Comparison of ENCODE assay signal across 8 cellular contexts in genomic region chr1:227316941-227317540, GRCh38. TPM values are rescaled to one million over a fixed set of nuclear protein-coding genes. Genes with fewer than 3 reads are reported as not detected.
DNase-seq lines count a peak whose midpoint lies in the region; FAIRE-seq and TF ChIP-seq lines count a peak whose summit lies in the region.

No MANE protein-coding gene starts in this region.

- H2AFZ ChIP-seq in mesenchymal stem cell (ENCODE audit: low read depth, low read length), result no peak overlapping the region

- H3K4ac ChIP-seq in mesenchymal stem cell (ENCODE audit: low read depth in 1 of 2, low read length in 2 of 2), result no peak overlapping the region

- H3K36me3 Mint-ChIP-seq in Calu3 (ENCODE audit: insufficient read depth, unreplicated experiment), result peaks cover 56% of the 10 kb centered on the region

- no peak overlapping the region for H3K18ac ChIP-seq in mesenchymal stem cell (ENCODE audit: low read depth in 1 of 2, low read length in 2 of 2)

- H3K4me2 ChIP-seq in mesenchymal stem cell (ENCODE audit: low read length, poor library complexity, severe bottlenecking), result peak overlapping the region; percentile 74

- TF ChIP-seq POLR2A in NB4 (IDR thresholded peaks at IDR 0.05; ENCODE audit: extremely low read depth, insufficient read length) (no peak), GM12892 (IDR thresholded peaks at IDR 0.05; ENCODE audit: low read depth, low read length) (no peak)

- no peaks in the 10 kb centered on the region for H3K27me3 Mint-ChIP-seq in Calu3 (ENCODE audit: unreplicated experiment)

- H3K14ac ChIP-seq in mesenchymal stem cell (ENCODE audit: low read length in 2 of 2), result no peak overlapping the region

- H4K8ac ChIP-seq in mesenchymal stem cell (ENCODE audit: low read length), result no peak overlapping the region

- no peak overlapping the region for H2BK15ac ChIP-seq in mesenchymal stem cell (ENCODE audit: low read depth, poor library complexity, severe bottlenecking)

- intact Hi-C loops in Calu3 (cut with micrococcal nuclease; ENCODE audit: unreplicated experiment), result loop anchor here (2.0 to 10.0 kb wide), 3 partner anchors 54 to 182 kb away; no protein-coding TSS in a partner anchor

- H2BK120ac ChIP-seq in mesenchymal stem cell (ENCODE audit: low read depth, low read length), result no peak overlapping the region

- TSS peak; percentile 44 for BruUV-seq in Calu3 (replicated peaks; lab: Mats Ljungman, UMichigan)

- TF ChIP-seq CTCF in Calu3 (IDR thresholded peaks at IDR 0.05; ENCODE audit: unreplicated experiment) (no peak), NB4 (IDR thresholded peaks at IDR 0.05; ENCODE audit: low read depth, low read length) (no peak)

- no peak overlapping the region for H2AK5ac ChIP-seq in mesenchymal stem cell (ENCODE audit: low read length, severe bottlenecking)

- WGBS in mesenchymal stem cell, result 0% methylated on average over 2 of the region's 8 CpGs
- 6% methylated on average over 8 of the region's 8 CpGs for WGBS in urinary bladder

- H3K27ac ChIP-seq in caudate nucleus (ENCODE audit: low read depth, low read length), result peak overlapping the region; percentile 98
- no peak overlapping the region for H3K27ac ChIP-seq in mesenchymal stem cell (ENCODE audit: low read length, poor library complexity, severe bottlenecking)
- no peak overlapping the region for H3K27ac ChIP-seq in urinary bladder (ENCODE audit: low read depth)

- no peak overlapping the region for H2BK5ac ChIP-seq in mesenchymal stem cell (ENCODE audit: low read depth, low read length, poor library complexity, severe bottlenecking)

- FAIRE-seq in GM12892 (lab: Jason Lieb, UNC), result no peak

- no peaks in the 10 kb centered on the region for H3K79me1 ChIP-seq in mesenchymal stem cell (replicated peaks; ENCODE audit: low read length, poor library complexity, severe bottlenecking)

- CTCF ChIA-PET in Calu3 (lab: Charles Lee), result no interaction called here

- peak overlapping the region; percentile 89 for H3K9ac ChIP-seq in mesenchymal stem cell (ENCODE audit: low read length)

- DNase-seq in Calu3 (no peak), NB4 (ENCODE audit: low read depth) (peak; percentile 30), caudate nucleus (lab: John Stamatoyannopoulos, UW) (peak in 2 of 61 donors; percentile 5 to 6), mesenchymal stem cell (peak; percentile 51), GM12892 (ENCODE audit: insufficient read length) (no peak), NCI-H774 (lab: John Stamatoyannopoulos, UW) (no peak)
- DNase-seq in effector CD8-positive, alpha-beta T cell (lab: John Stamatoyannopoulos, UW), result no peak

- no peak overlapping the region for H4K91ac ChIP-seq in mesenchymal stem cell (ENCODE audit: low read length)

- no peak overlapping the region for H3K23ac ChIP-seq in mesenchymal stem cell (ENCODE audit: low read length in 2 of 2)

- H3K4me1 ChIP-seq in mesenchymal stem cell (ENCODE audit: control insufficient read depth, insufficient read depth, low read depth, low read length) (peaks cover 9% of the 10 kb centered on the region), urinary bladder (ENCODE audit: insufficient read depth) (peaks cover 2% of the 10 kb centered on the region)

- no peaks in the 10 kb centered on the region for H3K9me3 Mint-ChIP-seq in Calu3 (ENCODE audit: low read depth, unreplicated experiment)

- H2BK12ac ChIP-seq in mesenchymal stem cell (ENCODE audit: low read length in 2 of 2), result no peak overlapping the region

- no peaks in the 10 kb centered on the region for H3K27me3 ChIP-seq in mesenchymal stem cell (ENCODE audit: control insufficient read depth in 1 of 2, insufficient read depth in 1 of 2, low read length in 2 of 2)

- no peaks in the 10 kb centered on the region for H3K9me3 ChIP-seq in mesenchymal stem cell (ENCODE audit: control insufficient read depth, low read length)

- H3K36me3 ChIP-seq in mesenchymal stem cell (ENCODE audit: control insufficient read depth in 1 of 2, insufficient read depth in 2 of 2, low read depth in 1 of 2, low read length in 2 of 2) (peaks cover 0 to 4% of the 10 kb centered on the region in 2 experiments), urinary bladder (ENCODE audit: insufficient read depth) (no peaks in the 10 kb centered on the region)

- H3K4me3 Mint-ChIP-seq in Calu3 (ENCODE audit: low read depth, unreplicated experiment), result peak overlapping the region; percentile 91

- H3K4me1 Mint-ChIP-seq in Calu3 (ENCODE audit: low read depth, unreplicated experiment), result peaks cover 52% of the 10 kb centered on the region

- H3K4me3 ChIP-seq in NB4 (ENCODE audit: low read depth, low read length) (peak overlapping the region; percentile 79), mesenchymal stem cell (ENCODE audit: insufficient read depth in 1 of 2, low read depth in 1 of 2, low read length in 2 of 2) (peak overlapping the region; percentile 44 to 89), urinary bladder (ENCODE audit: low read depth, low read length) (peak overlapping the region; percentile 91)

- H3K27ac Mint-ChIP-seq in Calu3 (ENCODE audit: unreplicated experiment), result peak overlapping the region; percentile 97

RNA-seq across cellular contexts. Expression of gene CDC42BPA, which starts 1.3 kb away (rescaled TPM):
- 48.6 and 49.5 TPM in 2 replicates for total RNA-seq in Calu3 (2022)
- polyA plus RNA-seq in mesenchymal stem cell (2013, experiment 1 of 2), result 23.2 TPM
- polyA plus RNA-seq in mesenchymal stem cell (2013, experiment 2 of 2), result 23.2 TPM
- total RNA-seq in urinary bladder, result 194 TPM
- polyA plus RNA-seq in urinary bladder, result 36.6 TPM
- polyA plus RNA-seq in GM12892 (2012; ENCODE audit: missing spikeins), result 0.21 TPM

Comparison
In these comparisons a context has a peak if more than half of its experiments do, and no peak if none do; other contexts are left out.
1. DNase-seq: peak in NB4 (single experiment) and mesenchymal stem cell (single experiment); none in Calu3 (single experiment), effector CD8-positive, alpha-beta T cell (single experiment), GM12892 (single experiment) and NCI-H774 (single experiment).
2. Peak in every context shown above with its lines, with median percentiles within 50 percentile points of each other: H3K4me3 ChIP-seq.